In the genomic region with DNA sequence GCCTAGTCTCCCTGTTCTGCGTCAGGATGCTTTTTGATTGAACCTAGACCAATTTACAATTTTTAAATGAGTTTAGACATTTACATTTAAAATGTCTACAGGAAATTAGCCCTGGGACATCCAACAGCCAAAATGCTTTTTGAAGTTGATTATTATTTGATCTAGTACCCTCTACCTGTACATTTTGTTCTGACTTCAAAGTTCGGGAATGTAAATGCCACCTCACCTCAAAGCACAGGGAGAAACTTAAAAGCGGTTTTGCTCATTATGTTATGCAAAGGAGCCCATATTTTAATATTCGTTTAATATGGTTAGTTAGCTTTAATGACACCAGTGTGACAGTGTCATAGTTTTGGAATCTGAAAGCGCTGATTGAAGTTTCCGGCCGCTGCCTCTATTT, we compare ENCODE assay signal across 32 cellular contexts.
DNase-seq lines count a peak whose midpoint lies in the region; ATAC-seq and TF ChIP-seq lines count a peak whose summit lies in the region.
"Had no signal": no experiment of that assay in that cellular context is flagged by ENCODE, and none has a peak within 500 bp of the region (broad histone marks: within the 10 kb centered on the region; RNA-seq: fewer than 3 reads in every experiment).

No MANE protein-coding gene starts in this region.

- no peaks in the 10 kb centered on the region for H3K36me3 ChIP-seq in left ventricle myocardium inferior
- H3K36me3 ChIP-seq: BE2C; BLaER1; BLaER1 treated with 17β-estradiol and CSF1 and Interleukin-3, amounts not matched to agents 10 nM and 100 nM had no signal

- peaks cover 23% of the 10 kb centered on the region for H3K27me3 Mint-ChIP-seq in Calu3 (ENCODE audit: unreplicated experiment)

- TF ChIP-seq CTCF in left ventricle myocardium inferior (IDR thresholded peaks at IDR 0.05; ENCODE audit: borderline replicate concordance) (no peak), Calu3 (IDR thresholded peaks at IDR 0.05; ENCODE audit: unreplicated experiment) (no peak)

- H3K9me3 ChIP-seq in left ventricle myocardium inferior (replicated peaks): no peaks in the 10 kb centered on the region
- H3K9me3 ChIP-seq: A549; BE2C; BLaER1; BLaER1 treated with 17β-estradiol and CSF1 and Interleukin-3, amounts not matched to agents 10 nM and 100 nM; Caco-2 had no signal

- CTCF ChIA-PET in Calu3 (lab: Charles Lee): no interaction called here

- H3K27ac Mint-ChIP-seq in Calu3 (ENCODE audit: unreplicated experiment): no peak overlapping the region
- H3K27ac Mint-ChIP-seq: B cell; CD14-positive monocyte; CD4-positive, alpha-beta memory T cell; CD4-positive, alpha-beta T cell; CD4-positive, CD25-positive, alpha-beta regulatory T cell; CD8-positive, alpha-beta T cell had no signal

- H3K4me1 Mint-ChIP-seq in Calu3 (ENCODE audit: low read depth, unreplicated experiment): no peaks in the 10 kb centered on the region
- H3K4me1 Mint-ChIP-seq: B cell, CD14-positive monocyte had no signal

- H3K27ac ChIP-seq in left ventricle myocardium inferior (replicated peaks): no peak overlapping the region
- H3K27ac ChIP-seq: 22Rv1; A549; BLaER1; BLaER1 treated with 17β-estradiol and CSF1 and Interleukin-3, amounts not matched to agents 10 nM and 100 nM; C4-2B had no signal

- H3K4me3 ChIP-seq in left ventricle myocardium inferior: no peak overlapping the region
- H3K4me3 ChIP-seq: A549; BLaER1; BLaER1 treated with 17β-estradiol and CSF1 and Interleukin-3, amounts not matched to agents 10 nM and 100 nM had no signal

- H3K36me3 Mint-ChIP-seq in Calu3 (ENCODE audit: insufficient read depth, unreplicated experiment): no peaks in the 10 kb centered on the region
- H3K36me3 Mint-ChIP-seq: CD14-positive monocyte; CD4-positive, alpha-beta memory T cell; CD4-positive, CD25-positive, alpha-beta regulatory T cell; CD8-positive, alpha-beta memory T cell; CD8-positive, alpha-beta T cell had no signal

- peak; percentile 35 to 56 for DNase-seq in NCI-H526 (lab: John Stamatoyannopoulos, UW)
- DNase-seq in NCI-H526 treated with DMSO at 0.1 percent for 48 hours (lab: John Stamatoyannopoulos, UW): peak; percentile 86
- peak; percentile 97 for DNase-seq in SW480 (ENCODE audit: low spot score)
- DNase-seq in left ventricle myocardium inferior: no peak
- DNase-seq in Calu3: no peak
- DNase-seq: 8988T; ACHN; AML-193; BE2C; C1 segment of cervical spinal cord; Caco-2; CD4-positive, alpha-beta memory T cell; CD4-positive, alpha-beta T cell; CD4-positive, CD25-positive, alpha-beta regulatory T cell; CD8-positive, alpha-beta memory T cell; CD8-positive, alpha-beta T cell; COR-L47; DMS 273 treated with DMSO at 0.1 percent for 48 hours; DMS153; DMS53; DMS79; DMS79 treated with DMSO at 0.1 percent for 48 hours; DND-41; EL had no signal

- no peak for ATAC-seq in GM19467 (IDR thresholded peaks at IDR 0.05; ENCODE audit: unreplicated experiment)
- ATAC-seq: CD8-positive, alpha-beta T cell had no signal

- H3K4me3 Mint-ChIP-seq in Calu3 (ENCODE audit: low read depth, unreplicated experiment): no peak overlapping the region
- H3K4me3 Mint-ChIP-seq: B cell; CD14-positive monocyte; CD4-positive, alpha-beta memory T cell; CD4-positive, alpha-beta T cell; CD4-positive, CD25-positive, alpha-beta regulatory T cell; CD8-positive, alpha-beta memory T cell; CD8-positive, alpha-beta T cell had no signal

- H3K4me1 ChIP-seq in left ventricle myocardium inferior: no peaks in the 10 kb centered on the region
- H3K4me1 ChIP-seq: A549, BE2C, BLaER1, Caco-2 had no signal

- BruUV-seq in Calu3 (replicated peaks; lab: Mats Ljungman, UMichigan): no TSS peak

- H3K27me3 ChIP-seq in left ventricle myocardium inferior (ENCODE audit: low read depth): peaks cover 62% of the 10 kb centered on the region
- H3K27me3 ChIP-seq: BE2C; BLaER1; BLaER1 treated with 17β-estradiol and CSF1 and Interleukin-3, amounts not matched to agents 10 nM and 100 nM had no signal

- no peaks in the 10 kb centered on the region for H3K9me3 Mint-ChIP-seq in Calu3 (ENCODE audit: low read depth, unreplicated experiment)
- H3K9me3 Mint-ChIP-seq: CD14-positive monocyte; CD4-positive, alpha-beta T cell; CD8-positive, alpha-beta T cell had no signal

- intact Hi-C loops in left ventricle myocardium inferior (cut with micrococcal nuclease) (no loop called here), Calu3 (cut with micrococcal nuclease; ENCODE audit: unreplicated experiment) (loop anchor here (10.0 kb wide), 1 partner anchor 927 kb away; no protein-coding TSS in a partner anchor)

Comparison
In these comparisons a context has a peak if more than half of its experiments do, and no peak if none do; other contexts are left out.
1. DNase-seq: peak in NCI-H526 (2 of 2), NCI-H526 treated with DMSO at 0.1 percent for 48 hours (single experiment) and SW480 (single experiment); none in left ventricle myocardium inferior (single experiment) and Calu3 (single experiment).